24 cellular contexts compared by ENCODE assay signal in the genomic region with DNA sequence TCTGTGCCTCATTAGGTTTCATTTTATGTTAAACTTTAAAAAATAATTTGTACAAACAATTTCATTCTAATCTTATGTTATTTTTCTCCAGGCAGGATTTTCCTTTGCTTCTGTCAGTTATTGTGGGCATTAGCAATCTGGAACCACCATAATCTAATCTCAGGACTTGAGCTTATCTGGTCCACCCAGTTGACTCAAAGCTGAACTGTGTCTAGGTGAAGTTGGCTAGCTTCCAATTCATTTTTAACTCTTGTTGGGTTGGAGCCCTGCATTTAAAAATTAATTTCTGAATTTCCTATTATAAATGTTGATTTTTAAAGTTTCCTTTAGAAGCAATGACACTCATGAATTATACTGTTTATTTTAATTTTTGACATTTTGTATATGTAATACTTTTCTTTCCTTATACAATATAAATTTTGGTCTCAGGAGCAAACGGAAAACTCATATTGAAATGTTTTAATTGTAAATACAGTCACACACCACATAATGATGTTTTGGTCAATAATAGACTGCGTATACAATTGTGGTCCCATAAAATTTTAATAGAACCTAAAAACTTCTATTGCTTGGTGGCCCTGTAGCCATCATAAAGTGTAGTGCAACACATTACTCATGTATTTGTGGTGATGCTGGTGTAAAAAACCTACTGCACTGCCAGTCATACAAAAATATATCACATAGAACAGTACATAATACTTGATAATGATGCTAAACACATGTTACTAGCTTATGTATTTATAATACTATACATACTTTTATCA.
"Had no signal": no experiment of that assay in that cellular context is flagged by ENCODE, and none has a peak within 500 bp of the region (broad histone marks: within the 10 kb centered on the region; RNA-seq: fewer than 3 reads in every experiment).

No MANE protein-coding gene starts in this region.

- H3K9me3 ChIP-seq: SJSA1 had no signal

- H3K36me3 ChIP-seq: SJSA1 had no signal

- H3K4me1 ChIP-seq: SJSA1 had no signal

- FAIRE-seq: RCC 7860, TTC549 had no signal

- DNase-seq: activated CD4-positive, alpha-beta T cell treated with anti-CD3 and anti-CD28 coated beads for 4 hours; activated CD8-positive, alpha-beta memory T cell treated with anti-CD3 and anti-CD28 coated beads, Interleukin-2, amount 50 U/mL, for 4 hours; activated CD8-positive, alpha-beta T cell treated with anti-CD3 and anti-CD28 coated beads for 36 hours; activated gamma-delta T cell treated with Interleukin-2 at 50 U/mL for 16 hours; activated naive CD4-positive, alpha-beta T cell treated with anti-CD3 and anti-CD28 coated beads, Interleukin-2, amount 10 ng/mL, durations not matched to agents 7 days and 5 days; activated naive CD8-positive, alpha-beta T cell treated with anti-CD3 and anti-CD28 coated beads for 36 hours; activated T-cell treated with anti-CD3 and anti-CD28 coated beads, Interleukin-2, amount 50 U/mL, for 72 hours; anterior cingulate cortex; cerebellar nuclear complex; Kasumi-1; KBM-7; NCI-H1105 treated with DMSO at 0.1 percent for 48 hours; NCI-H1436 treated with DMSO at 0.1 percent for 48 hours; NCI-H187; NCI-H2107; NCI-H226; NCI-H526; SHP77; T-cell; T-helper 2 cell; T1000 had no signal

- H3K27ac ChIP-seq: SJSA1 had no signal

- H3K4me3 ChIP-seq: SJSA1 had no signal
